Comparison of ENCODE assay signal across 1 cellular context in the genomic region with DNA sequence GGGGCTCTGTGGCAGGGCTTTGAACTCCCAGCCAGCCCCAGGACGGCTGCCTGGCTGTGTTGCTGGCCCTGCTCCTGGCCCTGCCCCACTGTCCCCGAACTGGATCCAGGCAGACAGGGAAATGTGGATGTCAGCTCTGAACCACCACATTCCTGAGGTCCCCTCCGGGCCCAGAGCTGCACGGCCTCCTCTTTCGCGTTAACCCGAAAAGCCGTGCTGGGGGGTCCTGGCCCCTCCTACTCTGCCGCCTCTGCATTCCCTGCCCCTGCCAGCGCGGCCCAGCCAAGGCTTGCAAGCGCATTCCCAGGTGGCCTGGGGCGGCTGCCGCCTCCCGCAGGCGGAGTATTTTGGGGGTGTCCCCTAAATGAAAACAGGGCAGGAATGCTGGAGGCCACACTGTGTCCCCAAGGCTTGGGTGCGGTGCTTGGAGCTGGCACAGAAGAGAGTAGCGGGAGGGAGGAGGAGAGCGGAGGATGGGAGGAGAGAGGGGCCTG.
TF ChIP-seq lines count a peak whose summit lies in the region.

No MANE protein-coding gene starts in this region.

TF ChIP-seq in H1, 55 proteins besides CTCF, POLR2A, EP300 and RAD21:
- TF ChIP-seq CHD1 (IDR thresholded peaks at IDR 0.05; ENCODE audit: low read depth, low read length) (no peak), TEAD4 (IDR thresholded peaks at IDR 0.05; ENCODE audit: low read depth, low read length) (no peak), EGR1 (IDR thresholded peaks at IDR 0.05; ENCODE audit: borderline replicate concordance, low read depth, low read length) (no peak), SUZ12 (IDR thresholded peaks at IDR 0.05; ENCODE audit: low read length) (no peak), PHF8 (conservative IDR thresholded peaks at IDR 0.05; ENCODE audit: low read depth, low read length) (no peak), GABPA (IDR thresholded peaks at IDR 0.05; ENCODE audit: borderline replicate concordance, insufficient read depth, low read length) (no peak), POU5F1 (IDR thresholded peaks at IDR 0.05; ENCODE audit: low read depth, low read length) (no peak), SIRT6 (IDR thresholded peaks at IDR 0.05; ENCODE audit: low read length) (no peak), RFX5 (IDR thresholded peaks at IDR 0.05; ENCODE audit: borderline replicate concordance, low read depth, low read length) (no peak), BACH1 (IDR thresholded peaks at IDR 0.05; ENCODE audit: low read length) (no peak), KDM4A (IDR thresholded peaks at IDR 0.05; ENCODE audit: low read depth, low read length, severe bottlenecking) (no peak), TBP (IDR thresholded peaks at IDR 0.05; ENCODE audit: low read depth, low read length) (no peak), SP4 (IDR thresholded peaks at IDR 0.05; ENCODE audit: low read length) (no peak)
- TF ChIP-seq, protein P1, sequence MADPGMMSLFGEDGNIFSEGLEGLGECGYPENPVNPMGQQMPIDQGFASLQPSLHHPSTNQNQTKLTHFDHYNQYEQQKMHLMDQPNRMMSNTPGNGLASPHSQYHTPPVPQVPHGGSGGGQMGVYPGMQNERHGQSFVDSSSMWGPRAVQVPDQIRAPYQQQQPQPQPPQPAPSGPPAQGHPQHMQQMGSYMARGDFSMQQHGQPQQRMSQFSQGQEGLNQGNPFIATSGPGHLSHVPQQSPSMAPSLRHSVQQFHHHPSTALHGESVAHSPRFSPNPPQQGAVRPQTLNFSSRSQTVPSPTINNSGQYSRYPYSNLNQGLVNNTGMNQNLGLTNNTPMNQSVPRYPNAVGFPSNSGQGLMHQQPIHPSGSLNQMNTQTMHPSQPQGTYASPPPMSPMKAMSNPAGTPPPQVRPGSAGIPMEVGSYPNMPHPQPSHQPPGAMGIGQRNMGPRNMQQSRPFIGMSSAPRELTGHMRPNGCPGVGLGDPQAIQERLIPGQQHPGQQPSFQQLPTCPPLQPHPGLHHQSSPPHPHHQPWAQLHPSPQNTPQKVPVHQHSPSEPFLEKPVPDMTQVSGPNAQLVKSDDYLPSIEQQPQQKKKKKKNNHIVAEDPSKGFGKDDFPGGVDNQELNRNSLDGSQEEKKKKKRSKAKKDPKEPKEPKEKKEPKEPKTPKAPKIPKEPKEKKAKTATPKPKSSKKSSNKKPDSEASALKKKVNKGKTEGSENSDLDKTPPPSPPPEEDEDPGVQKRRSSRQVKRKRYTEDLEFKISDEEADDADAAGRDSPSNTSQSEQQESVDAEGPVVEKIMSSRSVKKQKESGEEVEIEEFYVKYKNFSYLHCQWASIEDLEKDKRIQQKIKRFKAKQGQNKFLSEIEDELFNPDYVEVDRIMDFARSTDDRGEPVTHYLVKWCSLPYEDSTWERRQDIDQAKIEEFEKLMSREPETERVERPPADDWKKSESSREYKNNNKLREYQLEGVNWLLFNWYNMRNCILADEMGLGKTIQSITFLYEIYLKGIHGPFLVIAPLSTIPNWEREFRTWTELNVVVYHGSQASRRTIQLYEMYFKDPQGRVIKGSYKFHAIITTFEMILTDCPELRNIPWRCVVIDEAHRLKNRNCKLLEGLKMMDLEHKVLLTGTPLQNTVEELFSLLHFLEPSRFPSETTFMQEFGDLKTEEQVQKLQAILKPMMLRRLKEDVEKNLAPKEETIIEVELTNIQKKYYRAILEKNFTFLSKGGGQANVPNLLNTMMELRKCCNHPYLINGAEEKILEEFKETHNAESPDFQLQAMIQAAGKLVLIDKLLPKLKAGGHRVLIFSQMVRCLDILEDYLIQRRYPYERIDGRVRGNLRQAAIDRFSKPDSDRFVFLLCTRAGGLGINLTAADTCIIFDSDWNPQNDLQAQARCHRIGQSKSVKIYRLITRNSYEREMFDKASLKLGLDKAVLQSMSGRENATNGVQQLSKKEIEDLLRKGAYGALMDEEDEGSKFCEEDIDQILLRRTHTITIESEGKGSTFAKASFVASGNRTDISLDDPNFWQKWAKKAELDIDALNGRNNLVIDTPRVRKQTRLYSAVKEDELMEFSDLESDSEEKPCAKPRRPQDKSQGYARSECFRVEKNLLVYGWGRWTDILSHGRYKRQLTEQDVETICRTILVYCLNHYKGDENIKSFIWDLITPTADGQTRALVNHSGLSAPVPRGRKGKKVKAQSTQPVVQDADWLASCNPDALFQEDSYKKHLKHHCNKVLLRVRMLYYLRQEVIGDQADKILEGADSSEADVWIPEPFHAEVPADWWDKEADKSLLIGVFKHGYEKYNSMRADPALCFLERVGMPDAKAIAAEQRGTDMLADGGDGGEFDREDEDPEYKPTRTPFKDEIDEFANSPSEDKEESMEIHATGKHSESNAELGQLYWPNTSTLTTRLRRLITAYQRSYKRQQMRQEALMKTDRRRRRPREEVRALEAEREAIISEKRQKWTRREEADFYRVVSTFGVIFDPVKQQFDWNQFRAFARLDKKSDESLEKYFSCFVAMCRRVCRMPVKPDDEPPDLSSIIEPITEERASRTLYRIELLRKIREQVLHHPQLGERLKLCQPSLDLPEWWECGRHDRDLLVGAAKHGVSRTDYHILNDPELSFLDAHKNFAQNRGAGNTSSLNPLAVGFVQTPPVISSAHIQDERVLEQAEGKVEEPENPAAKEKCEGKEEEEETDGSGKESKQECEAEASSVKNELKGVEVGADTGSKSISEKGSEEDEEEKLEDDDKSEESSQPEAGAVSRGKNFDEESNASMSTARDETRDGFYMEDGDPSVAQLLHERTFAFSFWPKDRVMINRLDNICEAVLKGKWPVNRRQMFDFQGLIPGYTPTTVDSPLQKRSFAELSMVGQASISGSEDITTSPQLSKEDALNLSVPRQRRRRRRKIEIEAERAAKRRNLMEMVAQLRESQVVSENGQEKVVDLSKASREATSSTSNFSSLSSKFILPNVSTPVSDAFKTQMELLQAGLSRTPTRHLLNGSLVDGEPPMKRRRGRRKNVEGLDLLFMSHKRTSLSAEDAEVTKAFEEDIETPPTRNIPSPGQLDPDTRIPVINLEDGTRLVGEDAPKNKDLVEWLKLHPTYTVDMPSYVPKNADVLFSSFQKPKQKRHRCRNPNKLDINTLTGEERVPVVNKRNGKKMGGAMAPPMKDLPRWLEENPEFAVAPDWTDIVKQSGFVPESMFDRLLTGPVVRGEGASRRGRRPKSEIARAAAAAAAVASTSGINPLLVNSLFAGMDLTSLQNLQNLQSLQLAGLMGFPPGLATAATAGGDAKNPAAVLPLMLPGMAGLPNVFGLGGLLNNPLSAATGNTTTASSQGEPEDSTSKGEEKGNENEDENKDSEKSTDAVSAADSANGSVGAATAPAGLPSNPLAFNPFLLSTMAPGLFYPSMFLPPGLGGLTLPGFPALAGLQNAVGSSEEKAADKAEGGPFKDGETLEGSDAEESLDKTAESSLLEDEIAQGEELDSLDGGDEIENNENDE (IDR thresholded peaks at IDR 0.05; ENCODE audit: insufficient replicate concordance, low read length), result no peak
- TF ChIP-seq, protein P2, sequence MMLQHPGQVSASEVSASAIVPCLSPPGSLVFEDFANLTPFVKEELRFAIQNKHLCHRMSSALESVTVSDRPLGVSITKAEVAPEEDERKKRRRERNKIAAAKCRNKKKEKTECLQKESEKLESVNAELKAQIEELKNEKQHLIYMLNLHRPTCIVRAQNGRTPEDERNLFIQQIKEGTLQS (IDR thresholded peaks at IDR 0.05; ENCODE audit: insufficient read depth, low read depth, low read length), result no peak
- TF ChIP-seq, protein P3, sequence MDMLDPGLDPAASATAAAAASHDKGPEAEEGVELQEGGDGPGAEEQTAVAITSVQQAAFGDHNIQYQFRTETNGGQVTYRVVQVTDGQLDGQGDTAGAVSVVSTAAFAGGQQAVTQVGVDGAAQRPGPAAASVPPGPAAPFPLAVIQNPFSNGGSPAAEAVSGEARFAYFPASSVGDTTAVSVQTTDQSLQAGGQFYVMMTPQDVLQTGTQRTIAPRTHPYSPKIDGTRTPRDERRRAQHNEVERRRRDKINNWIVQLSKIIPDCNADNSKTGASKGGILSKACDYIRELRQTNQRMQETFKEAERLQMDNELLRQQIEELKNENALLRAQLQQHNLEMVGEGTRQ (IDR thresholded peaks at IDR 0.05; ENCODE audit: low read length), result no peak
